11 cellular contexts compared by ENCODE assay signal in the genomic region with DNA sequence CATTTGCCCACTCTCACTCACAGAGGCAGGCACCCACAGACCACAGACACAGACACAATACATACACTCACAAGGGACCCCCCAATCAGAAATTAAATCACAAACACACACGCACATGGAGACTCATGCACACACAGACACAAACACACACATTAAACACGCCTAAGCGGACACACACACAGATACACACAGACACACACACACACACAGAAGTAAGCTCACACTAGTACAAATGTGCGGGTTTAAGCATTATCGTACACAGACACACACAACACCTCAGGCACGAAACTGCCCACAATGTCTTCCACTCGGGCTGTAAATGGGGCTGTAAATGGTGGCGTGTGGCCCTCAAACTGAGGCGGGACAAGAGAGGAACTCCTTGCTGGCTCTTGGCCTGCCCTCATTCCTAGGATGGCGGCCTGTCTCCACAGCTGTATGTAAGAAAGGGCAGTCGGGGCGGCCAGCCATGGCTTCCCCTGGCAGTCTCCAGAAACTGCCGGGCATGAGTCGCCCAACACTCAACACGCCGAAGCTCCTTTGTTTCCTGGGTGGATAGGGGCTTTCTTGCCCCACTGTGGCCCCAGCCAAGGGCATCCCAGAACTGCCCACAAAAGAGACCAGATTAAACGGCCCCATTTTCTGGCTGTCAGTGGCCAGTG. TPM values are rescaled to one million over a fixed set of nuclear protein-coding genes. Genes with fewer than 3 reads are reported as not detected.
DNase-seq lines count a peak whose midpoint lies in the region; ATAC-seq, FAIRE-seq and TF ChIP-seq lines count a peak whose summit lies in the region.
"Had no signal": no experiment of that assay in that cellular context is flagged by ENCODE, and none has a peak within 500 bp of the region (broad histone marks: within the 10 kb centered on the region; RNA-seq: fewer than 3 reads in every experiment).

No MANE protein-coding gene starts in this region.

- no peak for TF ChIP-seq EP300 in GM12878 (IDR thresholded peaks at IDR 0.05; ENCODE audit: borderline replicate concordance in 1 of 2, control insufficient read depth in 1 of 2, low read depth in 2 of 2, low read length in 2 of 2)

- H3K9ac ChIP-seq in GM12878 (ENCODE audit: control insufficient read depth, insufficient read depth, low read length) = peak overlapping the region; percentile 53; the same call in 1 of the 2 replicates
- H3K9ac ChIP-seq: parathyroid adenoma had no signal

- ATAC-seq in GM12878 (peak; percentile 4), naive B cell (ENCODE audit: low read depth in 2 of 2) (no peak), HG02970 (IDR thresholded peaks at IDR 0.05; ENCODE audit: low FRiP score, unreplicated experiment) (no peak)

- H3K36me3 ChIP-seq in right atrium auricular region = no peaks in the 10 kb centered on the region
- no peaks in the 10 kb centered on the region; a peak in 1 of 4 replicates for H3K36me3 ChIP-seq in GM12878 (ENCODE audit: control insufficient read depth in 2 of 2, insufficient read depth in 2 of 2, low read length in 1 of 2)
- H3K36me3 ChIP-seq in vagina = no peaks in the 10 kb centered on the region
- no peaks in the 10 kb centered on the region for H3K36me3 ChIP-seq in BE2C
- H3K36me3 ChIP-seq: MG63 had no signal

- CTCF ChIA-PET in GM12878 (lab: Yijun Ruan, JAX) = interaction anchor here (0.8 to 2.1 kb wide), 5 partner anchors 18 to 195 kb away, joined by 3 to 11 read pairs (median 5); no protein-coding TSS in a partner anchor

- TF ChIP-seq RAD21 in GM12878 (IDR thresholded peaks at IDR 0.05; ENCODE audit: insufficient read depth, low read depth, low read length) = no peak

- peaks cover 0 to 8% of the 10 kb centered on the region in 2 donors for H3K36me3 Mint-ChIP-seq in naive B cell

- H3K4me1 ChIP-seq in right atrium auricular region (peaks cover 0 to 12% of the 10 kb centered on the region in 2 donors), GM12878 (ENCODE audit: control insufficient read depth, insufficient read depth, low read length) (peaks cover 17% of the 10 kb centered on the region), vagina (peaks cover 6% of the 10 kb centered on the region), BE2C (no peaks in the 10 kb centered on the region)
- H3K4me1 ChIP-seq: parathyroid adenoma had no signal

- peak overlapping the region; percentile 69 to 96 (median 86) for H3K27ac Mint-ChIP-seq in naive B cell

- no peak for DNase-seq in right atrium auricular region (ENCODE audit: low spot score)
- no peak for DNase-seq in cardiac septum (ENCODE audit: low spot score)
- no peak for DNase-seq in GM12878 (ENCODE audit: low read depth, low spot score)
- DNase-seq in naive B cell = no peak
- no peak for DNase-seq in vagina (ENCODE audit: extremely low spot score in 2 of 2)
- no peak for DNase-seq in BE2C
- DNase-seq in NCI-H446 treated with DMSO at 0.1 percent for 48 hours (lab: John Stamatoyannopoulos, UW) = no peak
- DNase-seq: MG63 had no signal

- no peaks in the 10 kb centered on the region for H4K20me1 ChIP-seq in GM12878 (ENCODE audit: control insufficient read depth, insufficient read depth)

- H3K4me2 ChIP-seq in GM12878 (ENCODE audit: control insufficient read depth, insufficient read depth) = peak overlapping the region; percentile 71

- WGBS in GM12878 (ENCODE audit: insufficient coverage, insufficient replicate concordance, low lambda C conversion rate, missing lambda C conversion rate) = 49% methylated on average over 17 of the region's 17 CpGs

- H3K9me3 Mint-ChIP-seq in naive B cell = no peaks in the 10 kb centered on the region

- no peak for FAIRE-seq in GM12878 (lab: Jason Lieb, UNC)
- FAIRE-seq: H1 had no signal

- POLR2A ChIA-PET in GM12878 (lab: Charles Lee) = no interaction called here

- intact Hi-C loops in cardiac septum (cut with DNase I) (no loop called here), GM12878 (cut with micrococcal nuclease; ENCODE audit: unreplicated experiment) (no loop called here), vagina (cut with DNase I) (no loop called here)

- H3K79me2 ChIP-seq in GM12878 (ENCODE audit: control insufficient read depth, insufficient read depth, low read length) = no peaks in the 10 kb centered on the region; the same call in 1 of the 2 replicates
- H3K79me2 ChIP-seq: parathyroid adenoma had no signal

- H3K4me1 Mint-ChIP-seq in naive B cell = peaks cover 14 to 41% (median 36%) of the 10 kb centered on the region in 3 donors

- in situ Hi-C loops in GM12878 (cut with MboI) = no loop called here

- no peak for TF ChIP-seq CTCF in right atrium auricular region (IDR thresholded peaks at IDR 0.05)
- TF ChIP-seq CTCF in GM12878 (IDR thresholded peaks at IDR 0.05 in 2 of 3, conservative IDR thresholded peaks at IDR 0.05 in 1 of 3; ENCODE audit: control insufficient read depth in 2 of 3, extremely low read depth in 1 of 3, insufficient read depth in 1 of 3, low read depth in 3 of 3, low read length in 3 of 3) = no peak
- TF ChIP-seq CTCF in vagina (IDR thresholded peaks at IDR 0.05) = no peak
- no peak for TF ChIP-seq CTCF in BE2C (IDR thresholded peaks at IDR 0.05; ENCODE audit: low read depth, low read length)

- peak overlapping the region; percentile 86 for H2AFZ ChIP-seq in GM12878 (ENCODE audit: control insufficient read depth, low read depth, low read length)
- H2AFZ ChIP-seq: parathyroid adenoma had no signal

- H3K9me3 ChIP-seq in right atrium auricular region (no peaks in the 10 kb centered on the region), GM12878 (replicated peaks; ENCODE audit: control insufficient read depth, insufficient read depth, low read length) (no peaks in the 10 kb centered on the region), vagina (no peaks in the 10 kb centered on the region), BE2C (no peaks in the 10 kb centered on the region)
- H3K9me3 ChIP-seq: MG63 had no signal

- BruUV-seq in GM12878 (replicated peaks; lab: Mats Ljungman, UMichigan) = no TSS peak

- peak overlapping the region; percentile 35 to 44 for H3K4me3 ChIP-seq in right atrium auricular region
- H3K4me3 ChIP-seq in GM12878 = peak overlapping the region; percentile 29; the same call in 1 of the 2 replicates
- peak overlapping the region; percentile 40 to 48 for H3K4me3 ChIP-seq in vagina
- no peak overlapping the region for H3K4me3 ChIP-seq in BE2C (ENCODE audit: low read depth, low read length)
- H3K4me3 ChIP-seq: MG63 had no signal

- no peaks in the 10 kb centered on the region for H3K27me3 Mint-ChIP-seq in naive B cell

- SMC1A ChIA-PET in GM12878 (lab: Charles Lee; ENCODE audit: uncharacterized antibody, unreplicated experiment) = interaction anchor here (0.5 to 1.9 kb wide), 5 partner anchors 18 to 694 kb away, joined by 3 to 5 read pairs (median 4); no protein-coding TSS in a partner anchor

- TF ChIP-seq POLR2A in GM12878 (IDR thresholded peaks at IDR 0.05; ENCODE audit: low read depth, low read length) (no peak), vagina (IDR thresholded peaks at IDR 0.05) (no peak)

- H3K4me3 Mint-ChIP-seq in naive B cell = peak overlapping the region in 6 of 8 donors; percentile 81 to 96 (median 94)

- H3K27me3 ChIP-seq in right atrium auricular region (no peaks in the 10 kb centered on the region), GM12878 (replicated peaks in 1 of 2; ENCODE audit: control insufficient read depth in 2 of 2, insufficient read depth in 2 of 2, low read length in 1 of 2) (no peaks in the 10 kb centered on the region), vagina (no peaks in the 10 kb centered on the region), BE2C (no peaks in the 10 kb centered on the region)
- H3K27me3 ChIP-seq: MG63 had no signal

- RAD21 ChIA-PET in GM12878 (lab: Charles Lee; ENCODE audit: unreplicated experiment) = interaction anchor here (0.8 to 1.8 kb wide), 2 partner anchors 18 to 20 kb away, joined by 4 to 10 read pairs; no protein-coding TSS in a partner anchor

- H3K27ac ChIP-seq in right atrium auricular region (peak overlapping the region; percentile 75 to 79), GM12878 (ENCODE audit: control insufficient read depth, insufficient read depth) (peak overlapping the region; percentile 80), vagina (peak overlapping the region; percentile 69)
- H3K27ac ChIP-seq: parathyroid adenoma had no signal

TF ChIP-seq in GM12878, 131 proteins besides CTCF, POLR2A, EP300 and RAD21:
- TF ChIP-seq, protein P1, sequence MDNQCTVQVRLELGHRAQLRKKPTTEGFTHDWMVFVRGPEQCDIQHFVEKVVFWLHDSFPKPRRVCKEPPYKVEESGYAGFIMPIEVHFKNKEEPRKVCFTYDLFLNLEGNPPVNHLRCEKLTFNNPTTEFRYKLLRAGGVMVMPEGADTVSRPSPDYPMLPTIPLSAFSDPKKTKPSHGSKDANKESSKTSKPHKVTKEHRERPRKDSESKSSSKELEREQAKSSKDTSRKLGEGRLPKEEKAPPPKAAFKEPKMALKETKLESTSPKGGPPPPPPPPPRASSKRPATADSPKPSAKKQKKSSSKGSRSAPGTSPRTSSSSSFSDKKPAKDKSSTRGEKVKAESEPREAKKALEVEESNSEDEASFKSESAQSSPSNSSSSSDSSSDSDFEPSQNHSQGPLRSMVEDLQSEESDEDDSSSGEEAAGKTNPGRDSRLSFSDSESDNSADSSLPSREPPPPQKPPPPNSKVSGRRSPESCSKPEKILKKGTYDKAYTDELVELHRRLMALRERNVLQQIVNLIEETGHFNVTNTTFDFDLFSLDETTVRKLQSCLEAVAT (IDR thresholded peaks at IDR 0.05) = peak; percentile 92
- no peak for TF ChIP-seq CHD4 (IDR thresholded peaks at IDR 0.05)

RNA-seq across cellular contexts. Expression of a gene that starts 53.9 kb away (rescaled TPM):
- 10 to 100 TPM in 1 of 2 donors, 1 to 10 TPM in 1; 7.8 to 15.8 TPM for total RNA-seq in right atrium auricular region
- 29.9 TPM for total RNA-seq in cardiac septum
- total RNA-seq in GM12878 (2013; cell fraction: nucleolus; rRNA removed) = 11.0 and 16.2 TPM in 2 replicates
- 7.8 and 10.8 TPM in 2 replicates for total RNA-seq in GM12878 (2014; rRNA removed)
- 10.9 and 12.8 TPM in 2 replicates for total RNA-seq in GM12878 (2014; rRNA removed; fragmentation: Illumina TruSeq; extraction: Trizol)
- total RNA-seq in GM12878 (2021) = 40.7 and 41.9 TPM in 2 replicates
- 24.2 TPM for polyA plus RNA-seq in GM12878 (2011; ENCODE audit: low read depth)
- polyA plus RNA-seq in GM12878 (2011; rRNA removed) = 32.1 and 33.6 TPM in 2 replicates
- 42.9 and 44.8 TPM in 2 replicates for polyA plus RNA-seq in GM12878 (2011; cell fraction: cytosol; rRNA removed)
- polyA plus RNA-seq in GM12878 (2011; cell fraction: nucleus; rRNA removed) = 26.5 and 27.1 TPM in 2 replicates
- 33.3 and 41.9 TPM in 2 replicates for polyA plus RNA-seq in GM12878 (2012)
- 56.4 and 82.3 TPM in 2 replicates for polyA plus RNA-seq in GM12878 (2014; fragmentation: Illumina TruSeq; extraction: Trizol)
- polyA plus RNA-seq in GM12878 (2014; fragmentation: Nextera tagmentation; extraction: Ambion mirVana) = 100 to 1,000 TPM; 113 to 115 TPM
- polyA plus RNA-seq in GM12878 (2014; rRNA removed) = 29.0 and 37.3 TPM in 2 replicates
- polyA plus RNA-seq in GM12878 (2016; fragmentation: Nextera tagmentation; extraction: Ambion mirVana) = 100 to 1,000 TPM; 108 to 122 TPM
- 12.5 and 14.9 TPM in 2 replicates for polyA minus RNA-seq in GM12878 (2011; rRNA and poly(A)+ RNA removed)
- polyA minus RNA-seq in GM12878 (2011; cell fraction: cytosol; rRNA and poly(A)+ RNA removed) = 13.2 and 19.8 TPM in 2 replicates
- 17.5 and 20.1 TPM in 2 replicates for polyA minus RNA-seq in GM12878 (2011; cell fraction: nucleus; rRNA and poly(A)+ RNA removed)
- 10 to 100 TPM; 44.9 to 69.1 (median 54.8) TPM for polyA plus RNA-seq in naive B cell (ENCODE audit: low read depth in 6 of 6)
- total RNA-seq in vagina = 13.8 TPM
- polyA plus RNA-seq in BE2C (2012; ENCODE audit: insufficient read depth, insufficient read length, low read depth) = 60.6 TPM
